Comparison of ENCODE assay signal across 17 cellular contexts in the genomic region with DNA sequence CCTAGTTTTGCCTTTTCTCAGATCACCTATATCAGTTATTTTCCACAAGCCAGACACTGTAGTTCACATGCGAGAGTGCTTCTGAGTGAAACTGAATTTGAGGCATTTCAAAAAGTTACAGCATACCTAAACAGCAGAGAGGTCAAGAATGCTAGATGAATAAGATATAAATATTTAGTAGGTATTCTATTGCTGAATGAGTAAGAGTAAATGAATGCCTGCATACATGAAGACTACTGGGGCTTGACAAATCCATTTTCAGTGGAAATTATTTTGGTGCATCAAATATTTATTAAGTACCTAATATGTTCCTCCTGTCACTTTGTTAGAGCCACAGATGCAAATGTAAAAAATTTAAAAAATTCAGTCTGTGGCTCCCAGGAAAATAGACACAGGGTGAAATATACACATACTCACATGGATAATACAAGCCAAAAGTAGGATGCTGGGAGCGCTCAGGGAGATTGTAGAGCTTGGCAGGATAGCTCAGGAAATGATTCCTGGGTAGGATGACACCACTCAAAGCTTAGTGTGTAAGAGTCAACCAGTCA. TPM values are rescaled to one million over a fixed set of nuclear protein-coding genes. Genes with fewer than 3 reads are reported as not detected.
A peak's percentile ranks its signal among the peaks of the same experiment; 100 is the strongest.
DNase-seq lines count a peak whose midpoint lies in the region; ATAC-seq, FAIRE-seq and TF ChIP-seq lines count a peak whose summit lies in the region.
"Had no signal": no experiment of that assay in that cellular context is flagged by ENCODE, and none has a peak within 500 bp of the region (broad histone marks: within the 10 kb centered on the region; RNA-seq: fewer than 3 reads in every experiment).

No MANE protein-coding gene starts in this region.

- no peaks in the 10 kb centered on the region for H4K20me1 ChIP-seq in PC-3 (ENCODE audit: low read length)

- CTCF ChIA-PET in PC-3 (lab: Charles Lee): no interaction called here

- H3K4me1 ChIP-seq in PC-3 (ENCODE audit: insufficient read depth, low read length) (peaks cover 19% of the 10 kb centered on the region), mesodermal cell (ENCODE audit: control insufficient read depth, insufficient read depth, low read length, poor library complexity, severe bottlenecking) (peaks cover 7% of the 10 kb centered on the region), small intestine (ENCODE audit: control insufficient read depth in 2 of 2, insufficient read depth in 1 of 2, low read depth in 1 of 2, low read length in 1 of 2) (no peaks in the 10 kb centered on the region)
- H3K4me1 ChIP-seq: breast epithelium, pancreas, upper lobe of right lung had no signal

- no peaks in the 10 kb centered on the region for H3F3A ChIP-seq in PC-3 (ENCODE audit: low read length, unreplicated experiment)

- intact Hi-C loops in PC-3 (cut with micrococcal nuclease): no loop called here

- DNase-seq in Caki2 (ENCODE audit: low read depth) (peak; percentile 83), PC-3 (peak; percentile 68), choroid plexus epithelial cell (ENCODE audit: low read depth) (peak; percentile 75), small intestine (no peak), anterior cingulate cortex (lab: John Stamatoyannopoulos, UW) (no peak)
- no peak for DNase-seq in activated CD4-positive, alpha-beta T cell treated with anti-CD3 and anti-CD28 coated beads, Interleukin-2, amount 50 U/mL, for 48 hours
- DNase-seq: activated CD8-positive, alpha-beta memory T cell treated with anti-CD3 and anti-CD28 coated beads, Interleukin-2, amount 10 ng/mL, durations not matched to agents 7 days and 5 days; activated gamma-delta T cell treated with Interleukin-2 at 50 U/mL for 16 hours; effector CD8-positive, alpha-beta T cell; pancreas; T-helper 1 cell; upper lobe of right lung had no signal

- POLR2A ChIA-PET in PC-3 (lab: Charles Lee; ENCODE audit: unreplicated experiment): interaction anchor here (0.6 kb wide), 2 partner anchors 27 to 49 kb away, joined by 3 read pairs; no protein-coding TSS in a partner anchor

- H3K27ac ChIP-seq in PC-3 (ENCODE audit: low read length) (0 out of 2 replicates have a peak overlapping the region, but pooled peaks have one; percentile 11), mesodermal cell (ENCODE audit: low read depth, low read length, severe bottlenecking) (peak overlapping the region; percentile 4), small intestine (ENCODE audit: low read depth in 1 of 2, low read length in 1 of 2) (no peak overlapping the region)
- H3K27ac ChIP-seq: breast epithelium, pancreas, skin epidermis, upper lobe of right lung had no signal

- ATAC-seq in PC-3: peak; percentile 93
- ATAC-seq in GM18519 (IDR thresholded peaks at IDR 0.05; ENCODE audit: low FRiP score, unreplicated experiment): no peak
- ATAC-seq: activated CD8-positive, alpha-beta memory T cell treated with anti-CD3 and anti-CD28 coated beads, Interleukin-2, amount 10 ng/mL, durations not matched to agents 7 days and 5 days; pancreas; stimulated activated memory B cell treated with anti-CD40 and anti-IgM and Interleukin-4, amounts not matched to agents 10 μg/mL and 1 μg/mL and 100 μg/mL, for 72 hours; upper lobe of right lung had no signal

- no TSS peak for BruUV-seq in PC-3 (replicated peaks; lab: Mats Ljungman, UMichigan)

- no peaks in the 10 kb centered on the region for H3K9me2 ChIP-seq in PC-3 (replicated peaks; ENCODE audit: low read length)

- H3K9ac ChIP-seq in PC-3 (ENCODE audit: low read length): no peak overlapping the region

- H3K4me2 ChIP-seq in PC-3 (ENCODE audit: low read length): peak overlapping the region; percentile 56

- 100% methylated on average over 1 of the region's 2 CpGs for WGBS in mesodermal cell (ENCODE audit: insufficient coverage in 2 of 2), 2 experiments
- 86 to 91% (median 89%) methylated on average over 2 of the region's 2 CpGs for WGBS in small intestine, 3 donors

- TF ChIP-seq CTCF in PC-3 (conservative IDR thresholded peaks at IDR 0.05; ENCODE audit: low read depth, low read length) (no peak), choroid plexus epithelial cell (conservative IDR thresholded peaks at IDR 0.05; ENCODE audit: low read depth, low read length) (no peak)

- no peak for FAIRE-seq in small intestine (lab: Jason Lieb, UNC)
- FAIRE-seq: pancreas had no signal

- no peaks in the 10 kb centered on the region for H3K27me3 ChIP-seq in PC-3 (ENCODE audit: low read length)
- H3K27me3 ChIP-seq in small intestine (ENCODE audit: control insufficient read depth in 2 of 2, insufficient read depth in 2 of 2, low read length in 2 of 2): no peaks in the 10 kb centered on the region
- H3K27me3 ChIP-seq: breast epithelium, pancreas, upper lobe of right lung had no signal

- 0 out of 2 replicates have a peak overlapping the region, but pooled peaks have one; percentile 13 for H3K4me3 ChIP-seq in PC-3 (ENCODE audit: low read length)
- no peak overlapping the region for H3K4me3 ChIP-seq in choroid plexus epithelial cell (ENCODE audit: low read depth, low read length)
- H3K4me3 ChIP-seq in mesodermal cell (ENCODE audit: extremely low read depth, insufficient read depth, low read length, poor library complexity, severe bottlenecking): no peak overlapping the region
- no peak overlapping the region for H3K4me3 ChIP-seq in small intestine (ENCODE audit: low read depth in 1 of 2, low read length in 2 of 2)
- H3K4me3 ChIP-seq: breast epithelium, pancreas, skin epidermis, upper lobe of right lung had no signal

- no peaks in the 10 kb centered on the region for H3K36me3 ChIP-seq in PC-3 (ENCODE audit: low read depth, low read length)
- no peaks in the 10 kb centered on the region for H3K36me3 ChIP-seq in mesodermal cell (ENCODE audit: control insufficient read depth, insufficient read depth, low read length)
- no peaks in the 10 kb centered on the region for H3K36me3 ChIP-seq in small intestine (ENCODE audit: control insufficient read depth in 2 of 2, insufficient read depth in 2 of 2, low read length in 2 of 2)
- H3K36me3 ChIP-seq: breast epithelium, pancreas, upper lobe of right lung had no signal

- no peaks in the 10 kb centered on the region for H3K9me3 ChIP-seq in PC-3 (ENCODE audit: low read length)
- peaks cover 3% of the 10 kb centered on the region for H3K9me3 ChIP-seq in mesodermal cell (ENCODE audit: control insufficient read depth, low read length)
- no peaks in the 10 kb centered on the region for H3K9me3 ChIP-seq in small intestine (ENCODE audit: control insufficient read depth, low read depth)
- H3K9me3 ChIP-seq: breast epithelium, pancreas, upper lobe of right lung had no signal

- in situ Hi-C loops in Caki2 (cut with HindIII; ENCODE audit: low pct_unique_long_range_greater_than_20kb, low sequenced_read_pairs): no loop called here

- peak overlapping the region; percentile 37 for H2AFZ ChIP-seq in PC-3 (ENCODE audit: low read length)

- H3K79me2 ChIP-seq in PC-3 (ENCODE audit: low read length): no peaks in the 10 kb centered on the region

RNA-seq across cellular contexts. Expression of gene CDC42EP3, which starts 27.6 kb away (rescaled TPM):
- total RNA-seq in Caki2 (2014; rRNA removed; shearing (Covaris generic); ENCODE audit: low replicate concordance): 25.5 and 41.0 TPM in 2 replicates
- total RNA-seq in PC-3 (2014; rRNA removed): 22.5 and 28.4 TPM in 2 replicates
- polyA plus RNA-seq in mesodermal cell (2013, experiment 1 of 2): 47.3 TPM
- polyA plus RNA-seq in mesodermal cell (2013, experiment 2 of 2): 50.2 TPM
- 10 to 100 TPM in 1 of 3 donors, 1 to 10 TPM in 2; 1.1 to 10.6 (median 3.2) TPM for polyA plus RNA-seq in small intestine

Comparison
In these comparisons a context has a peak if more than half of its experiments do, and no peak if none do; other contexts are left out.
1. DNase-seq: peak in Caki2 (single experiment), PC-3 (single experiment) and choroid plexus epithelial cell (single experiment); none in small intestine (single experiment), anterior cingulate cortex (0 of 58) and activated CD4-positive, alpha-beta T cell treated with anti-CD3 and anti-CD28 coated beads, Interleukin-2, amount 50 U/mL, for 48 hours (0 of 2).
2. H3K27ac ChIP-seq: peak in PC-3 (single experiment) and mesodermal cell (single experiment); none in small intestine (0 of 2).